1 cellular context compared by ENCODE assay signal in the genomic region with DNA sequence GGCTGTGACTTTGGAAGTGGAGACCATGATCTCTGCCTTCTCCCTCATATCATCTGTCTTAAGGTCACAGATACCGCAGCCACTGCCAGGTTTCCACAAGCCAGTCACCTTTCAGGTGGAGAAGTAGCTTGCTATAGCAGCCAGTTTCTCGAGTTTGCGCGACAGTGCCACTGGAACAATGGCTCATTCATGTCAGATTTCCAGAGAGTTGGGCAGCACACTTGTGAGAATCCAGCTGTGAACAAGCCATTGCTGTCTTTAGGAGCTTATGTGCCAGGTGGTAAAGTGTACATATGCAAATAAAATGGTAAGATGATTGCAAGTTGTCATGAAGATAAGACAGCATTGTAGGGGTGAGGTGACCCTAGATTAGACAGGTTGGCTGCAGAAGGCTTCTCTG.
TF ChIP-seq lines count a peak whose summit lies in the region.

No MANE protein-coding gene starts in this region.

TF ChIP-seq in H1, 55 proteins besides CTCF, POLR2A, EP300 and RAD21:
- TF ChIP-seq GABPA (IDR thresholded peaks at IDR 0.05; ENCODE audit: borderline replicate concordance, insufficient read depth, low read length) (no peak), KDM4A (IDR thresholded peaks at IDR 0.05; ENCODE audit: low read depth, low read length, severe bottlenecking) (no peak), HDAC6 (IDR thresholded peaks at IDR 0.05; ENCODE audit: low read depth, low read length) (no peak), RNF2 (IDR thresholded peaks at IDR 0.05; ENCODE audit: borderline replicate concordance, low read depth, low read length, missing control alignments, poor library complexity, severe bottlenecking) (no peak), CHD2 (IDR thresholded peaks at IDR 0.05; ENCODE audit: low read length) (no peak), CREB1 (IDR thresholded peaks at IDR 0.05) (no peak), TBP (IDR thresholded peaks at IDR 0.05; ENCODE audit: low read depth, low read length) (no peak), ZNF274 (IDR thresholded peaks at IDR 0.05; ENCODE audit: borderline replicate concordance, extremely low read depth, low read length) (no peak), PHF8 (conservative IDR thresholded peaks at IDR 0.05; ENCODE audit: low read depth, low read length) (no peak)
TF ChIP-seq in H1: peak in this region for 0.
